Comparison of ENCODE assay signal across 8 cellular contexts in the genomic region with DNA sequence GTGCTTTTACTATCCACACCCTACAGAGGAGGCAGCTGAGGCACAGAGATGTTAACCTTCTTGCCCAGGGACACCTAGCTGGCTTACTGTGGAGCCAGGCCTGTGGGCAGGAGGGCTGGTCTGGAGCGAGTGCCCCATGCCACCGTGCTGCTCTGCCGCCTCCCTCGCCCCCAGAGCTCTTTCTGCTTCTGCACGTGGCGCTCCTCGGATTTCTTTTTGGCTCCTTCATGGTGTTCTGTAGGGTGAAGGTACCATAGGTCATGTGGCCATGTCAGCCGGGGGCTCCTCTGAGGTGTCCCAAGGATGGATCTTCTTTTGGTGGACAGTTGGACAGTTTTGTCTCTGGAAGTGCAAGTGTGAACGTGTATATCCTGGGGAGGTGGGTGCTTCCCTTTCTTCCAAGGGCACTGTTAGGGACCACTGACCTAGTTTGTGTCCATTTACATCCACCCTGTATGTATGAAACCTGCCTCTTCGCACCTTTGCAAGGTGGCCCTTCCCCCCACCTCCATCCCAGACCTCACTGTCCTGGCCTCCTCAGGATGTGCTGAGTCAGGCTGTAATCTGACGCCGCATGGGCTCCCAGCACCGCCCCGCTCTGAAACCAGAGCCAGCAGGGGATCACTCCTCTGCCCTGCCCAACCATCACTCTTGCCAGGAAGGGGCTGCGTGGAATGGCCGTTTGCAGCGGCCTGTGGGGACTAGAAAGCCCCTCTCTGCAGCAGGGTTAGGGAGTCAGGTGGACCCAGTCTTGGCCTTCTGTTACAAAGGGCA. TPM values are rescaled to one million over a fixed set of nuclear protein-coding genes. Genes with fewer than 3 reads are reported as not detected.
DNase-seq lines count a peak whose midpoint lies in the region; ATAC-seq, FAIRE-seq and TF ChIP-seq lines count a peak whose summit lies in the region.

No MANE protein-coding gene starts in this region.

- H3K27me3 ChIP-seq in MG63: no peaks in the 10 kb centered on the region

- H3K4me1 Mint-ChIP-seq in mesothelial cell of epicardium: peaks cover 14% of the 10 kb centered on the region
- H3K4me1 Mint-ChIP-seq in immature natural killer cell: peaks cover 0 to 4% of the 10 kb centered on the region in 2 donors

- no peak overlapping the region for H3K4me3 Mint-ChIP-seq in mesothelial cell of epicardium
- H3K4me3 Mint-ChIP-seq in immature natural killer cell: no peak overlapping the region

- TF ChIP-seq CTCF in AG10803 (conservative IDR thresholded peaks at IDR 0.05; ENCODE audit: low read length): no peak
- TF ChIP-seq CTCF in mesothelial cell of epicardium (IDR thresholded peaks at IDR 0.05; ENCODE audit: unreplicated experiment): no peak
- no peak for TF ChIP-seq CTCF in D721Med (IDR thresholded peaks at IDR 0.05; ENCODE audit: insufficient read depth, missing control alignments)

- H3K9me3 Mint-ChIP-seq in mesothelial cell of epicardium (no peaks in the 10 kb centered on the region), immature natural killer cell (no peaks in the 10 kb centered on the region)

- no peaks in the 10 kb centered on the region for H3K9me3 ChIP-seq in MG63

- DNase-seq in AG10803 (ENCODE audit: low read depth) (peak; percentile 50), MG63 (peak; percentile 57), ecto neural progenitor cell (ENCODE audit: low spot score) (peak; percentile 82), mesothelial cell of epicardium (ENCODE audit: low spot score in 2 of 2, unreplicated experiment in 2 of 2) (peak in 1 of 2 experiments; percentile 63), D721Med (ENCODE audit: insufficient read length, low spot score) (no peak), immature natural killer cell (no peak)
- DNase-seq in activated naive CD4-positive, alpha-beta T cell treated with Interleukin-2 at 50 U/mL for 16 hours: no peak

- H3K36me3 Mint-ChIP-seq in mesothelial cell of epicardium: peaks cover 19% of the 10 kb centered on the region
- H3K36me3 Mint-ChIP-seq in immature natural killer cell: peaks cover 5 to 29% (median 12%) of the 10 kb centered on the region in 3 donors

- H3K36me3 ChIP-seq in MG63: peaks cover 42% of the 10 kb centered on the region

- no peak for FAIRE-seq in D721Med (lab: Jason Lieb, UNC)

- H3K27ac Mint-ChIP-seq in mesothelial cell of epicardium (peak overlapping the region; percentile 93), immature natural killer cell (no peak overlapping the region)

- ATAC-seq in GM21381 (IDR thresholded peaks at IDR 0.05; ENCODE audit: unreplicated experiment): no peak

- H3K4me3 ChIP-seq in AG10803 (ENCODE audit: low read length): no peak overlapping the region
- no peak overlapping the region for H3K4me3 ChIP-seq in MG63

- no peaks in the 10 kb centered on the region for H3K27me3 Mint-ChIP-seq in mesothelial cell of epicardium (ENCODE audit: low read depth)
- peaks cover 0 to 7% (median 2%) of the 10 kb centered on the region in 3 donors for H3K27me3 Mint-ChIP-seq in immature natural killer cell (ENCODE audit: low read depth in 3 of 3)

RNA-seq across cellular contexts. Expression of a gene that starts 31.7 kb away (rescaled TPM):
- total RNA-seq in MG63 (2014; rRNA removed; shearing (Covaris generic); ENCODE audit: low replicate concordance): 47.2 and 53.1 TPM in 2 replicates
- 41.0 to 47.4 TPM (median 46.6 TPM) in 3 replicates for total RNA-seq in mesothelial cell of epicardium
- polyA plus RNA-seq in immature natural killer cell: 10 to 100 TPM in 2 of 3 donors, 1 to 10 TPM in 1; 9.2 to 15.4 (median 15.0) TPM

RNA-seq across cellular contexts. Expression of a gene that starts 43.7 kb away (rescaled TPM):
- 53.2 and 90.1 TPM in 2 replicates for total RNA-seq in MG63 (2014; rRNA removed; shearing (Covaris generic); ENCODE audit: low replicate concordance)
- 66.9 to 69.9 TPM (median 69.4 TPM) in 3 replicates for total RNA-seq in mesothelial cell of epicardium
- 100 to 1,000 TPM in 2 of 3 donors, 10 to 100 TPM in 1; 77.1 to 115 (median 111) TPM for polyA plus RNA-seq in immature natural killer cell

RNA-seq across cellular contexts. Expression of a gene that starts 44.1 kb away (rescaled TPM):
- total RNA-seq in MG63 (2014; rRNA removed; shearing (Covaris generic); ENCODE audit: low replicate concordance): 101 and 111 TPM in 2 replicates
- 38.0 to 47.8 TPM (median 44.2 TPM) in 3 replicates for total RNA-seq in mesothelial cell of epicardium
- 10 to 100 TPM; 26.4 to 31.0 (median 29.9) TPM for polyA plus RNA-seq in immature natural killer cell

RNA-seq across cellular contexts. Expression of a gene that starts 48.2 kb away (rescaled TPM):
- not detected in 2 replicates for total RNA-seq in MG63 (2014; rRNA removed; shearing (Covaris generic); ENCODE audit: low replicate concordance)
- total RNA-seq in mesothelial cell of epicardium: 15.6 to 18.3 TPM (median 17.7 TPM) in 3 replicates
- polyA plus RNA-seq in immature natural killer cell: not detected

Comparison
In these comparisons a context has a peak if more than half of its experiments do, and no peak if none do; other contexts are left out.
1. DNase-seq: peak in AG10803 (single experiment), MG63 (single experiment) and ecto neural progenitor cell (single experiment); none in D721Med (single experiment), immature natural killer cell (0 of 3) and activated naive CD4-positive, alpha-beta T cell treated with Interleukin-2 at 50 U/mL for 16 hours (single experiment).